ENCODE assay signal across 10 cellular contexts in the genomic region with DNA sequence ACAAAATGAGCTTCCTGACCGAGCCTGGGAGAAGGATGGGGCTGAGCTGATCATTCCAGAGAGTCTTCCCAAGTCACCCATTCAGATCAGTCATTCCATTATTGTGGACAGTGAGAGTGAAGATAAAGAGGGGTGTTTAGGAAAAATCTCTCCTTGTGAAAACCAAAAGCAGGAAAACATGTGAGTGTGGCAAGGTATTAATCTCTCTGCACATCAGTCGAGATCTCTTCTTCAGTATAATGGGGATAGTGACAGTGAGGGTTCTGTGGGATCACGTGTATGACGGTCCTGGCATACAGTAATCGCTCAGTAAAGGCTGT. TPM values are rescaled to one million over a fixed set of nuclear protein-coding genes. Genes with fewer than 3 reads are reported as not detected.
DNase-seq lines count a peak whose midpoint lies in the region; ATAC-seq, FAIRE-seq and TF ChIP-seq lines count a peak whose summit lies in the region.
"Had no signal": no experiment of that assay in that cellular context is flagged by ENCODE, and none has a peak within 500 bp of the region (broad histone marks: within the 10 kb centered on the region; RNA-seq: fewer than 3 reads in every experiment).

No MANE protein-coding gene starts in this region.

- no peak overlapping the region; the same call in 1 of the 2 replicates for H3K27ac Mint-ChIP-seq in GM23338
- H3K27ac Mint-ChIP-seq in stimulated activated effector memory CD8-positive, alpha-beta T cell treated with anti-CD3 and anti-CD28 coated beads, Interleukin-12 subunit alpha, Interleukin-12 subunit beta, amount 100 ng/mL, for 72 hours: peak overlapping the region; percentile 5

- no peaks in the 10 kb centered on the region; the same call in 1 of the 2 replicates for H3K79me2 ChIP-seq in GM23338 (replicated peaks; ENCODE audit: insufficient read depth)

- no peaks in the 10 kb centered on the region for H3K9me3 Mint-ChIP-seq in GM23338
- no peaks in the 10 kb centered on the region for H3K9me3 Mint-ChIP-seq in stimulated activated effector memory CD8-positive, alpha-beta T cell treated with anti-CD3 and anti-CD28 coated beads, Interleukin-12 subunit alpha, Interleukin-12 subunit beta, amount 100 ng/mL, for 72 hours

- no peak for FAIRE-seq in kidney (lab: Jason Lieb, UNC)

- no peaks in the 10 kb centered on the region; the same call in 1 of the 2 replicates for H3F3A ChIP-seq in GM23338 (replicated peaks; ENCODE audit: low read depth)

- H3K9me2 ChIP-seq in GM23338 (ENCODE audit: insufficient read depth): no peaks in the 10 kb centered on the region

- H4K20me1 ChIP-seq in GM23338 (replicated peaks; ENCODE audit: insufficient read depth): no peaks in the 10 kb centered on the region

- H3K36me3 ChIP-seq in GM23338 (ENCODE audit: insufficient read depth) (no peaks in the 10 kb centered on the region), kidney (ENCODE audit: control insufficient read depth in 1 of 2, insufficient read depth in 2 of 2, low read length in 2 of 2) (no peaks in the 10 kb centered on the region)

- H3K4me1 ChIP-seq in GM23338 (ENCODE audit: insufficient read depth) (peaks cover 60% of the 10 kb centered on the region), kidney (ENCODE audit: control insufficient read depth in 1 of 2, insufficient read depth in 1 of 2, low read depth in 1 of 2, low read length in 2 of 2) (peaks cover 26 to 37% of the 10 kb centered on the region in 2 donors)

- peak overlapping the region; percentile 24; the same call in 1 of the 3 replicates for H3K4me3 Mint-ChIP-seq in GM23338
- H3K4me3 Mint-ChIP-seq in stimulated activated effector memory CD8-positive, alpha-beta T cell treated with anti-CD3 and anti-CD28 coated beads, Interleukin-12 subunit alpha, Interleukin-12 subunit beta, amount 100 ng/mL, for 72 hours: peak overlapping the region; percentile 33

- H3K4me1 Mint-ChIP-seq in GM23338: peaks cover 59% of the 10 kb centered on the region
- peaks cover 55% of the 10 kb centered on the region for H3K4me1 Mint-ChIP-seq in stimulated activated effector memory CD8-positive, alpha-beta T cell treated with anti-CD3 and anti-CD28 coated beads, Interleukin-12 subunit alpha, Interleukin-12 subunit beta, amount 100 ng/mL, for 72 hours

- H3K4me2 ChIP-seq in GM23338: peak overlapping the region; percentile 13; the same call in 1 of the 2 replicates

- intact Hi-C loops in kidney (cut with DNase I): no loop called here

- peak overlapping the region in 1 of 2 donors; percentile 44 for H3K9ac ChIP-seq in kidney (ENCODE audit: low read length in 2 of 2)

- DNase-seq in GM23338 (ENCODE audit: low spot score) (no peak), kidney (no peak), DMS53 (lab: John Stamatoyannopoulos, UW) (no peak)
- DNase-seq in stimulated activated effector memory CD8-positive, alpha-beta T cell treated with anti-CD3 and anti-CD28 coated beads, Interleukin-12 subunit alpha, Interleukin-12 subunit beta, amount 100 ng/mL, for 72 hours (ENCODE audit: low spot score in 2 of 2): no peak
- no peak for DNase-seq in central memory CD4-positive, alpha-beta T cell
- DNase-seq: activated T-cell treated with anti-CD3 and anti-CD28 coated beads, Interleukin-2, amount 50 U/mL, for 1 hour; NCI-H1048 had no signal

- H3K4me3 ChIP-seq in GM23338 (no peak overlapping the region), kidney (ENCODE audit: low read length in 2 of 2) (peak overlapping the region in 1 of 2 donors; percentile 28)

- H3K27me3 ChIP-seq in GM23338 (ENCODE audit: insufficient read depth): no peaks in the 10 kb centered on the region

- H3K27ac ChIP-seq in GM23338 (ENCODE audit: low read depth): peak overlapping the region; percentile 11; the same call in 1 of the 2 replicates
- H3K27ac ChIP-seq in angular gyrus (ENCODE audit: low read depth, low read length): peak overlapping the region; percentile 70
- peak overlapping the region; percentile 80 to 90 for H3K27ac ChIP-seq in kidney (ENCODE audit: low read depth in 2 of 2, low read length in 2 of 2)

- no peak overlapping the region for H2AFZ ChIP-seq in GM23338

- ATAC-seq in GM23338 (no peak), HG03175 (IDR thresholded peaks at IDR 0.05; ENCODE audit: unreplicated experiment) (no peak), HG02623 (IDR thresholded peaks at IDR 0.05; ENCODE audit: unreplicated experiment) (no peak)
- no peak for ATAC-seq in stimulated activated effector memory CD8-positive, alpha-beta T cell treated with anti-CD3 and anti-CD28 coated beads, Interleukin-12 subunit alpha, Interleukin-12 subunit beta, amount 100 ng/mL, for 72 hours

- no peaks in the 10 kb centered on the region for H3K9me3 ChIP-seq in kidney (ENCODE audit: control insufficient read depth in 1 of 2, low read length in 2 of 2)

- peaks cover 8% of the 10 kb centered on the region for H3K27me3 Mint-ChIP-seq in GM23338 (ENCODE audit: insufficient read depth, low read depth, poor library complexity)

- peaks cover 3% of the 10 kb centered on the region; the same call in 2 of the 3 replicates for H3K36me3 Mint-ChIP-seq in GM23338 (ENCODE audit: low read depth)
- no peaks in the 10 kb centered on the region for H3K36me3 Mint-ChIP-seq in stimulated activated effector memory CD8-positive, alpha-beta T cell treated with anti-CD3 and anti-CD28 coated beads, Interleukin-12 subunit alpha, Interleukin-12 subunit beta, amount 100 ng/mL, for 72 hours

- TF ChIP-seq CTCF in GM23338 (conservative IDR thresholded peaks at IDR 0.05; ENCODE audit: low read depth in 2 of 2) (no peak), kidney (IDR thresholded peaks at IDR 0.05; ENCODE audit: borderline replicate concordance, extremely low read depth, insufficient read depth) (no peak)

TF ChIP-seq in GM23338, 12 proteins besides CTCF, POLR2A, EP300 and RAD21 (continues in another document):
- TF ChIP-seq STAT1 (IDR thresholded peaks at IDR 0.05; ENCODE audit: unreplicated experiment) (no peak), EZH2phosphoT487 (IDR thresholded peaks at IDR 0.05; ENCODE audit: unreplicated experiment) (no peak), ZNF114 (CRISPR knock-in tag; IDR thresholded peaks at IDR 0.05) (no peak), POLR2AphosphoS5 (IDR thresholded peaks at IDR 0.05; ENCODE audit: low read depth) (no peak), CREB1 (CRISPR knock-in tag; IDR thresholded peaks at IDR 0.05; ENCODE audit: low read depth) (no peak), ZNF331 (CRISPR knock-in tag; IDR thresholded peaks at IDR 0.05; ENCODE audit: low read depth) (no peak)

RNA-seq across cellular contexts. Expression of gene CHD9, which starts 35.4 kb away (rescaled TPM):
- 18.8 and 21.9 TPM in 2 replicates for total RNA-seq in GM23338 (2014; rRNA removed; shearing (Covaris generic))
- polyA plus RNA-seq in GM23338 (2016; fragmentation: Nextera tagmentation; extraction: Ambion mirVana): 32.4 and 46.6 TPM in 2 replicates
- total RNA-seq in kidney: 83.7 TPM
- polyA plus RNA-seq in kidney (ENCODE audit: insufficient read depth, low read depth, low replicate concordance): 9.4 TPM

RNA-seq across cellular contexts. Expression of gene CHD9NB, which starts 37.5 kb away (rescaled TPM):
- 4.2 and 4.5 TPM in 2 replicates for total RNA-seq in GM23338 (2014; rRNA removed; shearing (Covaris generic))
- polyA plus RNA-seq in GM23338 (2016; fragmentation: Nextera tagmentation; extraction: Ambion mirVana): 1.5 and 1.7 TPM in 2 replicates
- total RNA-seq in kidney: 26.2 TPM
- 9.8 TPM for polyA plus RNA-seq in kidney (ENCODE audit: insufficient read depth, low read depth, low replicate concordance)

Comparison
In these comparisons a context has a peak if more than half of its experiments do, and no peak if none do; other contexts are left out.
1. H3K27ac ChIP-seq: peak in every context shown above with its lines; median percentile 85 in kidney; 70 in angular gyrus; 11 in GM23338.